15 cellular contexts compared by ENCODE assay signal in the genomic region with DNA sequence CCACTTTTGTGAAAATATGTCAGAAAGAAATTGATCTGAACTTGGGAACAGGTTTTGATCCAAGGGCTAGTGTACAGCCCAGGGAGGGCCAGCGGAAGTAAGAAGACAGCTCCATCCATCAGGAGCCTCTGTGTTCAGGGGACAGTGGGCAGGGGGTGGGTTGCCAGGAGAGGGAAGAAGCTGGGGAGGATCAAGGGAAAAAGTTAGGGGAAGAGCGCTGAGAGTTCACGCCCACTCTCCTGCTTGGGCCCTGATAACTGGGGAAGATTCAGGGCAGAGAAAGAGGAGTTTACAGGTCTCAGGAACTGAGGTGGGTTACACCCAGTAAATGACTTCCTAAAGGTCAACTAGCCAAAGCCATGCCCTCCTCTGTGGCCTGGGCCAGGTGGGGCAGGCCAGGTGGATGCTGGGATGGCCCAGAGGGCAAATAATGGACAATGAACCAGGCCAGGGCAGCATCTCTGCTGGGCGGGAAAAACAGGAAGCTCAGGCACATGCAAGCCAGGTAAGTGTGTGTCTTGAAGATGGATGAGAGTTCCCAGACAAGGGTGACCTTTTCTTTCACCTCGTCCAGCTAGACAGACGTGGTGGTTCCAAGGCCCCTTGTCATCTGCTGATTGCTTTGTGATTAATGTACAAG.
"Had no signal": no experiment of that assay in that cellular context is flagged by ENCODE, and none has a peak within 500 bp of the region (broad histone marks: within the 10 kb centered on the region; RNA-seq: fewer than 3 reads in every experiment).

No MANE protein-coding gene starts in this region.

- DNase-seq: activated CD4-positive, alpha-beta T cell treated with anti-CD3 and anti-CD28 coated beads for 36 hours; activated CD8-positive, alpha-beta T cell treated with anti-CD3 and anti-CD28 coated beads for 36 hours; activated gamma-delta T cell; activated T-cell treated with anti-CD3 and anti-CD28 coated beads, Interleukin-2, amount 50 U/mL, for 72 hours; anterior cingulate cortex; dermis blood vessel endothelial cell; hypothalamus; nucleus accumbens; stimulated activated CD4-positive, alpha-beta T cell treated with anti-CD3 and anti-CD28 coated beads, Interleukin-4, amount 100 ng/mL, for 1 hour; stimulated activated naive CD4-positive, alpha-beta T cell treated with Interleukin-2 at 50 U/mL for 16 hours; substantia nigra had no signal

- FAIRE-seq: bronchial epithelial cell had no signal

- H3K36me3 ChIP-seq: right atrium auricular region had no signal

- H3K27ac ChIP-seq: right atrium auricular region, tibial nerve had no signal

- H3K9me3 ChIP-seq: right atrium auricular region, tibial nerve had no signal

- ATAC-seq: activated CD4-positive, alpha-beta T cell treated with anti-CD3 and anti-CD28 coated beads for 36 hours; activated CD8-positive, alpha-beta T cell treated with anti-CD3 and anti-CD28 coated beads for 36 hours; activated T-cell treated with anti-CD3 and anti-CD28 coated beads, Interleukin-2, amount 50 U/mL, for 72 hours; natural killer cell treated with Interleukin-12 subunit alpha and Interleukin-12 subunit beta and Interleukin-15 and Interleukin-18, amount 100 ng/mL, for 72 hours had no signal

- H3K27me3 ChIP-seq: right atrium auricular region, tibial nerve had no signal

- H3K4me3 ChIP-seq: right atrium auricular region, tibial nerve had no signal
